In genomic region chr17:17900615-17901520, GRCh38 we compare ENCODE assay signal across 8 cellular contexts.
DNase-seq lines count a peak whose midpoint lies in the region; ATAC-seq and TF ChIP-seq lines count a peak whose summit lies in the region.

No MANE protein-coding gene starts in this region.

- POLR2A ChIA-PET in AG04449 (lab: Yijun Ruan, JAX): interaction anchor here (0.6 to 1.7 kb wide), 7 partner anchors 13 to 71 kb away, joined by 3 to 9 read pairs (median 3); partner anchors contain the start of genes DRC3 and TOM1L2

- H3K9me3 Mint-ChIP-seq in activated naive CD4-positive, alpha-beta T cell treated with anti-CD3 and anti-CD28 coated beads, Interleukin-2, amount 50 U/mL, for 72 hours: no peaks in the 10 kb centered on the region

- no peaks in the 10 kb centered on the region for H3K36me3 ChIP-seq in MG63
- H3K36me3 ChIP-seq in body of pancreas (replicated peaks in 1 of 2; ENCODE audit: insufficient read depth in 1 of 2, low read depth in 2 of 2): no peaks in the 10 kb centered on the region
- peaks cover 0 to 30% (median 26%) of the 10 kb centered on the region in 3 donors for H3K36me3 ChIP-seq in tibial artery

- 38 to 39% methylated on average over 7 of the region's 7 CpGs for WGBS in body of pancreas, 2 donors

- H3K9me3 ChIP-seq in MG63 (no peaks in the 10 kb centered on the region), body of pancreas (no peaks in the 10 kb centered on the region), tibial artery (no peaks in the 10 kb centered on the region)

- no peaks in the 10 kb centered on the region for H3K27me3 ChIP-seq in MG63
- no peaks in the 10 kb centered on the region for H3K27me3 ChIP-seq in body of pancreas
- H3K27me3 ChIP-seq in tibial artery: no peaks in the 10 kb centered on the region

- H3K36me3 Mint-ChIP-seq in activated naive CD4-positive, alpha-beta T cell treated with anti-CD3 and anti-CD28 coated beads, Interleukin-2, amount 50 U/mL, for 72 hours: no peaks in the 10 kb centered on the region

- intact Hi-C loops in body of pancreas (cut with DNase I) (no loop called here), tibial artery (cut with DNase I; ENCODE audit: low total_unique reads) (no loop called here)

- peaks cover 12% of the 10 kb centered on the region for H3K4me1 ChIP-seq in body of pancreas
- peaks cover 0 to 42% (median 19%) of the 10 kb centered on the region in 4 donors for H3K4me1 ChIP-seq in tibial artery

- no peak overlapping the region for H3K4me3 ChIP-seq in AG04449 (ENCODE audit: low read depth, low read length)
- no peak overlapping the region for H3K4me3 ChIP-seq in MG63
- H3K4me3 ChIP-seq in body of pancreas: no peak overlapping the region
- H3K4me3 ChIP-seq in tibial artery: no peak overlapping the region

- no peak for TF ChIP-seq POLR2A in body of pancreas (IDR thresholded peaks at IDR 0.05)

- CTCF ChIA-PET in AG04449 (lab: Yijun Ruan, JAX): interaction anchor here (0.8 to 6.2 kb wide), 9 partner anchors 9 to 133 kb away, joined by 3 to 51 read pairs (median 5); no protein-coding TSS in a partner anchor

- peak; percentile 80 for DNase-seq in AG04449 (ENCODE audit: low read depth, low spot score)
- DNase-seq in MG63: peak; percentile 90
- DNase-seq in body of pancreas: peak; percentile 63 to 85 (median 78)
- peak; percentile 51 for DNase-seq in left kidney (ENCODE audit: low read depth, low spot score)
- peak; percentile 93 for DNase-seq in tibial artery
- no peak for DNase-seq in activated naive CD4-positive, alpha-beta T cell treated with anti-CD3 and anti-CD28 coated beads, Interleukin-2, amount 50 U/mL, for 72 hours (ENCODE audit: low spot score in 2 of 2)
- no peak for DNase-seq in NK-92 (lab: John Stamatoyannopoulos, UW; ENCODE audit: unreplicated experiment)
- no peak for DNase-seq in DMS53 (lab: John Stamatoyannopoulos, UW)

- peak overlapping the region in 3 of 4 donors; percentile 3 to 48 (median 19) for H3K27ac ChIP-seq in body of pancreas
- H3K27ac ChIP-seq in tibial artery: peak overlapping the region; percentile 20 to 63

- H3K27ac Mint-ChIP-seq in activated naive CD4-positive, alpha-beta T cell treated with anti-CD3 and anti-CD28 coated beads, Interleukin-2, amount 50 U/mL, for 72 hours: peak overlapping the region in 1 of 2 donors; percentile 29

- ATAC-seq in body of pancreas: peak; percentile 84
- ATAC-seq in activated naive CD4-positive, alpha-beta T cell treated with anti-CD3 and anti-CD28 coated beads, Interleukin-2, amount 50 U/mL, for 72 hours: no peak

- no peak for TF ChIP-seq CTCF in AG04449 (IDR thresholded peaks at IDR 0.05; ENCODE audit: insufficient read depth, low read length, missing control alignments)
- TF ChIP-seq CTCF in body of pancreas (IDR thresholded peaks at IDR 0.05): no peak
- no peak for TF ChIP-seq CTCF in tibial artery (IDR thresholded peaks at IDR 0.05)

Comparison
In these comparisons a context has a peak if more than half of its experiments do, and no peak if none do; other contexts are left out.
1. DNase-seq: peak in AG04449 (single experiment), MG63 (single experiment), body of pancreas (4 of 4), left kidney (single experiment) and tibial artery (2 of 2); none in activated naive CD4-positive, alpha-beta T cell treated with anti-CD3 and anti-CD28 coated beads, Interleukin-2, amount 50 U/mL, for 72 hours (0 of 2), NK-92 (single experiment) and DMS53 (single experiment).